1 cellular context compared by ENCODE assay signal in the genomic region with DNA sequence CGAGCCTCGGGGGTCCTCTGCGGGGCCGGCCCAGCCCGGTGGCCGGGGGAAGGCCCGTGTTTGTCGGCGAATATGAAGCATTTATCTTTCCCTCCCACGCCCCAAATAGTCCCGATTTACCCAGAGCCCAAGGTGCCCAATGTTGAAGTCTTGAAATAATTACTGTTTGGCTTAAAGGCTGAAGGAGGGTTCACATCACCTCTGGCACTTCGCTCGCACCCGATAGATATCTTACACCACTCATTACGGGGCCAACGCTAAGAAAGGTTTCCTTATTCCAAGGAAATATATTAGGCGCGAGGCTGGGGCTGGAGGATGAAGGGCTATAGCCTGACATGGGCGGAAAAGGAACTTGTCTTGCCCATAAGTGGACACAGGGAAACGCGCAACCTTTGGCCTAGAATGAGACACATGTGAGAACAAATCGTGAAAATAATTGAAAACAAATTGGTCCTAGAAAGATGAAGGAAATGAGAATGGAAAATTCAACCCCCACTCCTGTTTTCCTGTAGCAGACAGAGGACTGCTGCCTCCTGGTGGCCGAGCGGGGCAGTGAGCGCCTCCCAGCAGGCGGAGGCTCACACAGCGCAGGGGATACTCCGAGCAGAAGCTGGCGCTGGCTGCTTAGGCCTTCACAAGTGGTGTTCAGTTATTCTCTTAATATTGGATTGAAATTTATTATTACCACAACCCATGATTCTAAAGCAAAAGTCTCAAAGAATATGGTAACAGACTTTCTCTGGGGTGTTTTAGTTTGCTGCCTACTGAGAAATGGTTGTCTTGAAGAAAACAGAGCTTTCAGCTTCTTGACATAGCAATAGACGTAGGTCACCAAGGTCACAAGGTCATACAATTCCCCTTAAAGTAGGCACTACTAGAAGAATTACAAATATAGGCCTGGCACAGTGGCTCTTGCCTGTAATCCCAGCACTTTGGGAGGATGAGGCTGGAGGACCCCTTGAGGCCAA.
A peak's percentile ranks its signal among the peaks of the same experiment; 100 is the strongest.
TF ChIP-seq lines count a peak whose summit lies in the region.

No MANE protein-coding gene starts in this region.

TF ChIP-seq in K562, 482 proteins besides CTCF, POLR2A, EP300 and RAD21:
- TF ChIP-seq SLC30A9 (CRISPR knock-in tag; IDR thresholded peaks at IDR 0.05), result no peak
- TF ChIP-seq JUND (IDR thresholded peaks at IDR 0.05; ENCODE audit: borderline replicate concordance, low read depth, low read length), result peak; percentile 37; the same call in 1 of the 2 replicates
- TF ChIP-seq JUND (tag; IDR thresholded peaks at IDR 0.05; ENCODE audit: borderline replicate concordance, low read depth, low read length), result no peak
- TF ChIP-seq, protein P1, sequence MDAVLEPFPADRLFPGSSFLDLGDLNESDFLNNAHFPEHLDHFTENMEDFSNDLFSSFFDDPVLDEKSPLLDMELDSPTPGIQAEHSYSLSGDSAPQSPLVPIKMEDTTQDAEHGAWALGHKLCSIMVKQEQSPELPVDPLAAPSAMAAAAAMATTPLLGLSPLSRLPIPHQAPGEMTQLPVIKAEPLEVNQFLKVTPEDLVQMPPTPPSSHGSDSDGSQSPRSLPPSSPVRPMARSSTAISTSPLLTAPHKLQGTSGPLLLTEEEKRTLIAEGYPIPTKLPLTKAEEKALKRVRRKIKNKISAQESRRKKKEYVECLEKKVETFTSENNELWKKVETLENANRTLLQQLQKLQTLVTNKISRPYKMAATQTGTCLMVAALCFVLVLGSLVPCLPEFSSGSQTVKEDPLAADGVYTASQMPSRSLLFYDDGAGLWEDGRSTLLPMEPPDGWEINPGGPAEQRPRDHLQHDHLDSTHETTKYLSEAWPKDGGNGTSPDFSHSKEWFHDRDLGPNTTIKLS (IDR thresholded peaks at IDR 0.05; ENCODE audit: borderline replicate concordance, low read depth), result no peak
- TF ChIP-seq HIVEP1 (CRISPR knock-in tag; IDR thresholded peaks at IDR 0.05), result no peak
- TF ChIP-seq ZNF785 (CRISPR knock-in tag; IDR thresholded peaks at IDR 0.05), result no peak
- no peak for TF ChIP-seq ZKSCAN1 (IDR thresholded peaks at IDR 0.05; ENCODE audit: low read depth, low read length)
- TF ChIP-seq, protein P2, sequence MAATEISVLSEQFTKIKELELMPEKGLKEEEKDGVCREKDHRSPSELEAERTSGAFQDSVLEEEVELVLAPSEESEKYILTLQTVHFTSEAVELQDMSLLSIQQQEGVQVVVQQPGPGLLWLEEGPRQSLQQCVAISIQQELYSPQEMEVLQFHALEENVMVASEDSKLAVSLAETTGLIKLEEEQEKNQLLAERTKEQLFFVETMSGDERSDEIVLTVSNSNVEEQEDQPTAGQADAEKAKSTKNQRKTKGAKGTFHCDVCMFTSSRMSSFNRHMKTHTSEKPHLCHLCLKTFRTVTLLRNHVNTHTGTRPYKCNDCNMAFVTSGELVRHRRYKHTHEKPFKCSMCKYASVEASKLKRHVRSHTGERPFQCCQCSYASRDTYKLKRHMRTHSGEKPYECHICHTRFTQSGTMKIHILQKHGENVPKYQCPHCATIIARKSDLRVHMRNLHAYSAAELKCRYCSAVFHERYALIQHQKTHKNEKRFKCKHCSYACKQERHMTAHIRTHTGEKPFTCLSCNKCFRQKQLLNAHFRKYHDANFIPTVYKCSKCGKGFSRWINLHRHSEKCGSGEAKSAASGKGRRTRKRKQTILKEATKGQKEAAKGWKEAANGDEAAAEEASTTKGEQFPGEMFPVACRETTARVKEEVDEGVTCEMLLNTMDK (IDR thresholded peaks at IDR 0.05; ENCODE audit: borderline replicate concordance, insufficient read depth, low read depth, low read length, poor library complexity, severe bottlenecking), result peak; percentile 51
- TF ChIP-seq, protein P3, sequence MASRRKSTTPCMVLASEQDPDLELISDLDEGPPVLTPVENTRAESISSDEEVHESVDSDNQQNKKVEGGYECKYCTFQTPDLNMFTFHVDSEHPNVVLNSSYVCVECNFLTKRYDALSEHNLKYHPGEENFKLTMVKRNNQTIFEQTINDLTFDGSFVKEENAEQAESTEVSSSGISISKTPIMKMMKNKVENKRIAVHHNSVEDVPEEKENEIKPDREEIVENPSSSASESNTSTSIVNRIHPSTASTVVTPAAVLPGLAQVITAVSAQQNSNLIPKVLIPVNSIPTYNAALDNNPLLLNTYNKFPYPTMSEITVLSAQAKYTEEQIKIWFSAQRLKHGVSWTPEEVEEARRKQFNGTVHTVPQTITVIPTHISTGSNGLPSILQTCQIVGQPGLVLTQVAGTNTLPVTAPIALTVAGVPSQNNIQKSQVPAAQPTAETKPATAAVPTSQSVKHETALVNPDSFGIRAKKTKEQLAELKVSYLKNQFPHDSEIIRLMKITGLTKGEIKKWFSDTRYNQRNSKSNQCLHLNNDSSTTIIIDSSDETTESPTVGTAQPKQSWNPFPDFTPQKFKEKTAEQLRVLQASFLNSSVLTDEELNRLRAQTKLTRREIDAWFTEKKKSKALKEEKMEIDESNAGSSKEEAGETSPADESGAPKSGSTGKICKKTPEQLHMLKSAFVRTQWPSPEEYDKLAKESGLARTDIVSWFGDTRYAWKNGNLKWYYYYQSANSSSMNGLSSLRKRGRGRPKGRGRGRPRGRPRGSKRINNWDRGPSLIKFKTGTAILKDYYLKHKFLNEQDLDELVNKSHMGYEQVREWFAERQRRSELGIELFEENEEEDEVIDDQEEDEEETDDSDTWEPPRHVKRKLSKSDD (conservative IDR thresholded peaks at IDR 0.05; ENCODE audit: low read length), result no peak
- peak; percentile 78 for TF ChIP-seq SMC3 (conservative IDR thresholded peaks at IDR 0.05; ENCODE audit: insufficient read depth, low read depth, low read length)
- TF ChIP-seq SIN3A (IDR thresholded peaks at IDR 0.05; ENCODE audit: borderline replicate concordance in 2 of 2, control insufficient read depth in 1 of 2, low read depth in 2 of 2, low read length in 2 of 2), result no peak
- TF ChIP-seq PHF21A (IDR thresholded peaks at IDR 0.05; ENCODE audit: borderline replicate concordance, low read depth), result peak; percentile 97
- TF ChIP-seq, protein P4, sequence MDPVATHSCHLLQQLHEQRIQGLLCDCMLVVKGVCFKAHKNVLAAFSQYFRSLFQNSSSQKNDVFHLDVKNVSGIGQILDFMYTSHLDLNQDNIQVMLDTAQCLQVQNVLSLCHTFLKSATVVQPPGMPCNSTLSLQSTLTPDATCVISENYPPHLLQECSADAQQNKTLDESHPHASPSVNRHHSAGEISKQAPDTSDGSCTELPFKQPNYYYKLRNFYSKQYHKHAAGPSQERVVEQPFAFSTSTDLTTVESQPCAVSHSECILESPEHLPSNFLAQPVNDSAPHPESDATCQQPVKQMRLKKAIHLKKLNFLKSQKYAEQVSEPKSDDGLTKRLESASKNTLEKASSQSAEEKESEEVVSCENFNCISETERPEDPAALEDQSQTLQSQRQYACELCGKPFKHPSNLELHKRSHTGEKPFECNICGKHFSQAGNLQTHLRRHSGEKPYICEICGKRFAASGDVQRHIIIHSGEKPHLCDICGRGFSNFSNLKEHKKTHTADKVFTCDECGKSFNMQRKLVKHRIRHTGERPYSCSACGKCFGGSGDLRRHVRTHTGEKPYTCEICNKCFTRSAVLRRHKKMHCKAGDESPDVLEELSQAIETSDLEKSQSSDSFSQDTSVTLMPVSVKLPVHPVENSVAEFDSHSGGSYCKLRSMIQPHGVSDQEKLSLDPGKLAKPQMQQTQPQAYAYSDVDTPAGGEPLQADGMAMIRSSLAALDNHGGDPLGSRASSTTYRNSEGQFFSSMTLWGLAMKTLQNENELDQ (CRISPR knock-in tag; IDR thresholded peaks at IDR 0.05; ENCODE audit: borderline replicate concordance), result no peak
- TF ChIP-seq SMARCE1 (IDR thresholded peaks at IDR 0.05), result no peak
- TF ChIP-seq, protein P5, sequence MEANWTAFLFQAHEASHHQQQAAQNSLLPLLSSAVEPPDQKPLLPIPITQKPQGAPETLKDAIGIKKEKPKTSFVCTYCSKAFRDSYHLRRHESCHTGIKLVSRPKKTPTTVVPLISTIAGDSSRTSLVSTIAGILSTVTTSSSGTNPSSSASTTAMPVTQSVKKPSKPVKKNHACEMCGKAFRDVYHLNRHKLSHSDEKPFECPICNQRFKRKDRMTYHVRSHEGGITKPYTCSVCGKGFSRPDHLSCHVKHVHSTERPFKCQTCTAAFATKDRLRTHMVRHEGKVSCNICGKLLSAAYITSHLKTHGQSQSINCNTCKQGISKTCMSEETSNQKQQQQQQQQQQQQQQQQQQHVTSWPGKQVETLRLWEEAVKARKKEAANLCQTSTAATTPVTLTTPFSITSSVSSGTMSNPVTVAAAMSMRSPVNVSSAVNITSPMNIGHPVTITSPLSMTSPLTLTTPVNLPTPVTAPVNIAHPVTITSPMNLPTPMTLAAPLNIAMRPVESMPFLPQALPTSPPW (CRISPR knock-in tag; IDR thresholded peaks at IDR 0.05), result peak; percentile 36; the same call in 1 of the 2 replicates
- no peak for TF ChIP-seq GTF2F1 (IDR thresholded peaks at IDR 0.05; ENCODE audit: low read depth, low read length)
- TF ChIP-seq DIDO1 (tag; IDR thresholded peaks at IDR 0.05; ENCODE audit: low read depth), result no peak
- TF ChIP-seq, protein P6, sequence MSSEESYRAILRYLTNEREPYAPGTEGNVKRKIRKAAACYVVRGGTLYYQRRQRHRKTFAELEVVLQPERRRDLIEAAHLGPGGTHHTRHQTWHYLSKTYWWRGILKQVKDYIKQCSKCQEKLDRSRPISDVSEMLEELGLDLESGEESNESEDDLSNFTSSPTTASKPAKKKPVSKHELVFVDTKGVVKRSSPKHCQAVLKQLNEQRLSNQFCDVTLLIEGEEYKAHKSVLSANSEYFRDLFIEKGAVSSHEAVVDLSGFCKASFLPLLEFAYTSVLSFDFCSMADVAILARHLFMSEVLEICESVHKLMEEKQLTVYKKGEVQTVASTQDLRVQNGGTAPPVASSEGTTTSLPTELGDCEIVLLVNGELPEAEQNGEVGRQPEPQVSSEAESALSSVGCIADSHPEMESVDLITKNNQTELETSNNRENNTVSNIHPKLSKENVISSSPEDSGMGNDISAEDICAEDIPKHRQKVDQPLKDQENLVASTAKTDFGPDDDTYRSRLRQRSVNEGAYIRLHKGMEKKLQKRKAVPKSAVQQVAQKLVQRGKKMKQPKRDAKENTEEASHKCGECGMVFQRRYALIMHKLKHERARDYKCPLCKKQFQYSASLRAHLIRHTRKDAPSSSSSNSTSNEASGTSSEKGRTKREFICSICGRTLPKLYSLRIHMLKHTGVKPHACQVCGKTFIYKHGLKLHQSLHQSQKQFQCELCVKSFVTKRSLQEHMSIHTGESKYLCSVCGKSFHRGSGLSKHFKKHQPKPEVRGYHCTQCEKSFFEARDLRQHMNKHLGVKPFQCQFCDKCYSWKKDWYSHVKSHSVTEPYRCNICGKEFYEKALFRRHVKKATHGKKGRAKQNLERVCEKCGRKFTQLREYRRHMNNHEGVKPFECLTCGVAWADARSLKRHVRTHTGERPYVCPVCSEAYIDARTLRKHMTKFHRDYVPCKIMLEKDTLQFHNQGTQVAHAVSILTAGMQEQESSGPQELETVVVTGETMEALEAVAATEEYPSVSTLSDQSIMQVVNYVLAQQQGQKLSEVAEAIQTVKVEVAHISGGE (CRISPR knock-in tag; IDR thresholded peaks at IDR 0.05), result no peak
- TF ChIP-seq CTBP1 (IDR thresholded peaks at IDR 0.05; ENCODE audit: borderline replicate concordance), result peak; percentile 23; the same call in 1 of the 2 replicates
- TF ChIP-seq CBX2 (IDR thresholded peaks at IDR 0.05; ENCODE audit: insufficient read depth, low read length, poor library complexity, severe bottlenecking), result no peak
- no peak for TF ChIP-seq RNF2 (IDR thresholded peaks at IDR 0.05)
- peak in 1 of 2 experiments; percentile 86; a peak in 2 of 4 replicates for TF ChIP-seq SRF (CRISPR knock-in tag; IDR thresholded peaks at IDR 0.05)
- TF ChIP-seq, protein P7, sequence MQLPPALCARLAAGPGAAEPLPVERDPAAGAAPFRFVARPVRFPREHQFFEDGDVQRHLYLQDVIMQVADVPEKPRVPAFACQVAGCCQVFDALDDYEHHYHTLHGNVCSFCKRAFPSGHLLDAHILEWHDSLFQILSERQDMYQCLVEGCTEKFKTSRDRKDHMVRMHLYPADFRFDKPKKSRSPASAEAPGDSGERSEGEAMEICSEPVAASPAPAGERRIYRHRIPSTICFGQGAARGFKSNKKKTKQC (CRISPR knock-in tag; IDR thresholded peaks at IDR 0.05), result peak; percentile 65; the same call in 1 of the 2 replicates
- TF ChIP-seq KLF16 (IDR thresholded peaks at IDR 0.05), result 0 out of 2 replicates have a peak, but pooled peaks have one; percentile 36
- TF ChIP-seq, protein P8, sequence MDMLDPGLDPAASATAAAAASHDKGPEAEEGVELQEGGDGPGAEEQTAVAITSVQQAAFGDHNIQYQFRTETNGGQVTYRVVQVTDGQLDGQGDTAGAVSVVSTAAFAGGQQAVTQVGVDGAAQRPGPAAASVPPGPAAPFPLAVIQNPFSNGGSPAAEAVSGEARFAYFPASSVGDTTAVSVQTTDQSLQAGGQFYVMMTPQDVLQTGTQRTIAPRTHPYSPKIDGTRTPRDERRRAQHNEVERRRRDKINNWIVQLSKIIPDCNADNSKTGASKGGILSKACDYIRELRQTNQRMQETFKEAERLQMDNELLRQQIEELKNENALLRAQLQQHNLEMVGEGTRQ (CRISPR knock-in tag; IDR thresholded peaks at IDR 0.05), result no peak
- TF ChIP-seq MAZ (CRISPR knock-in tag; conservative IDR thresholded peaks at IDR 0.05 in 1 of 2, IDR thresholded peaks at IDR 0.05 in 1 of 2), result peak in 1 of 2 experiments; percentile 43; a peak in 2 of 4 replicates
- peak; percentile 5 to 33; a peak in 3 of 4 replicates for TF ChIP-seq NRF1 (conservative IDR thresholded peaks at IDR 0.05 in 1 of 2, IDR thresholded peaks at IDR 0.05 in 1 of 2)
- no peak for TF ChIP-seq E2F3 (CRISPR knock-in tag; IDR thresholded peaks at IDR 0.05)
- TF ChIP-seq CHCHD3 (CRISPR knock-in tag; IDR thresholded peaks at IDR 0.05), result no peak
- peak; percentile 49 to 61; a peak in 3 of 4 replicates for TF ChIP-seq KDM1A (IDR thresholded peaks at IDR 0.05)
- 0 out of 2 replicates have a peak, but pooled peaks have one; percentile 28 for TF ChIP-seq EGR1 (conservative IDR thresholded peaks at IDR 0.05)
- TF ChIP-seq ZNF224 (CRISPR knock-in tag; IDR thresholded peaks at IDR 0.05), result no peak
- no peak for TF ChIP-seq PHF8 (IDR thresholded peaks at IDR 0.05; ENCODE audit: borderline replicate concordance, low read length)
